1 cellular context compared by ENCODE assay signal in the genomic region with DNA sequence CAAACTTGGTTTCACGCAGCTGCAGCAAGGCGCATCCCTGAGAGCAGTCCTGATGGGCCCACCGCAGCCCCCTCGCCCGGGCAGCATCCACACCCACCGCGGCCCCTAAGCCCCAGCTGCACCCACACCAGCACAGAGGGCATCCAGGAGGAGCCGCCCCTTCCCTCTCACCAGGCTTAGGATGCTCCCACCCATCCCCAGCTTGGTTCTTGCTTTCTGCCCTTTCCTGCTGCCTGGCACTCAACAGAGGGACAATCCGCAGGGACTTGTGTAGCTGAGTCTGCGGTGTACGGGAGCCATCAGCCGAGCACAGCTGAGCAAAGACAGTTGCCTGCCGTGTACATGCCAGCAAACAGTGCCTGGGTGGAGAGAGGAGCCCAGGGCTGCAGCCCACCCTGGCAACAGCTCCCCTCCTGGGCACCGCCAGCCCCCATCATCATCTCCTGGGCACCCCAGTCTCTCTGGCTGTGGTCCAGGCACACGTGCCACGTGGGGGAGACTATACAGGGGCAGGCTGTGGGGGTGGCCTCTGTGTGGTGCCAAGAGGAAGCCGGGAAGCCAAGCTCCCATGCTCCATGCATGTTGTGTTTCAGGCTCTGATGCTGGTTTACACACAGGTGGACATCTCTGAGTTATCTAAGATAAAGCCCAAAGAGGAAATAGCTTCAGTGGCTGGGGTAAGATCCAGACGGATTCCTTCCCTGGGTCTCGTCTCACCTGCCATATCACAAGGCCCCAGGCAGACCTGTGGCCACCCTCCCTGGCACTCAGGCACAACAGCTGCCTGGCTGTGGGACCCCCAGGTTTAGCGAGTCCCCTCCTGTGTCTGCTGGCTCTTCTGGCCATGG.
TF ChIP-seq lines count a peak whose summit lies in the region.

No MANE protein-coding gene starts in this region.

TF ChIP-seq in GM23338, 12 proteins besides CTCF, POLR2A, EP300 and RAD21:
- TF ChIP-seq NANOG (IDR thresholded peaks at IDR 0.05; ENCODE audit: borderline replicate concordance) (no peak), REST (IDR thresholded peaks at IDR 0.05; ENCODE audit: unreplicated experiment) (no peak), JUNB (IDR thresholded peaks at IDR 0.05; ENCODE audit: unreplicated experiment) (no peak), ZNF114 (CRISPR knock-in tag; IDR thresholded peaks at IDR 0.05) (no peak), EZH2phosphoT487 (IDR thresholded peaks at IDR 0.05; ENCODE audit: unreplicated experiment) (no peak), CREB1 (CRISPR knock-in tag; IDR thresholded peaks at IDR 0.05; ENCODE audit: low read depth) (no peak), EZH2 (IDR thresholded peaks at IDR 0.05; ENCODE audit: low read depth, unreplicated experiment) (no peak), ZNF331 (CRISPR knock-in tag; IDR thresholded peaks at IDR 0.05; ENCODE audit: low read depth) (no peak), POLR2AphosphoS5 (IDR thresholded peaks at IDR 0.05; ENCODE audit: low read depth) (no peak), STAT1 (IDR thresholded peaks at IDR 0.05; ENCODE audit: unreplicated experiment) (no peak)
- TF ChIP-seq, protein P1, sequence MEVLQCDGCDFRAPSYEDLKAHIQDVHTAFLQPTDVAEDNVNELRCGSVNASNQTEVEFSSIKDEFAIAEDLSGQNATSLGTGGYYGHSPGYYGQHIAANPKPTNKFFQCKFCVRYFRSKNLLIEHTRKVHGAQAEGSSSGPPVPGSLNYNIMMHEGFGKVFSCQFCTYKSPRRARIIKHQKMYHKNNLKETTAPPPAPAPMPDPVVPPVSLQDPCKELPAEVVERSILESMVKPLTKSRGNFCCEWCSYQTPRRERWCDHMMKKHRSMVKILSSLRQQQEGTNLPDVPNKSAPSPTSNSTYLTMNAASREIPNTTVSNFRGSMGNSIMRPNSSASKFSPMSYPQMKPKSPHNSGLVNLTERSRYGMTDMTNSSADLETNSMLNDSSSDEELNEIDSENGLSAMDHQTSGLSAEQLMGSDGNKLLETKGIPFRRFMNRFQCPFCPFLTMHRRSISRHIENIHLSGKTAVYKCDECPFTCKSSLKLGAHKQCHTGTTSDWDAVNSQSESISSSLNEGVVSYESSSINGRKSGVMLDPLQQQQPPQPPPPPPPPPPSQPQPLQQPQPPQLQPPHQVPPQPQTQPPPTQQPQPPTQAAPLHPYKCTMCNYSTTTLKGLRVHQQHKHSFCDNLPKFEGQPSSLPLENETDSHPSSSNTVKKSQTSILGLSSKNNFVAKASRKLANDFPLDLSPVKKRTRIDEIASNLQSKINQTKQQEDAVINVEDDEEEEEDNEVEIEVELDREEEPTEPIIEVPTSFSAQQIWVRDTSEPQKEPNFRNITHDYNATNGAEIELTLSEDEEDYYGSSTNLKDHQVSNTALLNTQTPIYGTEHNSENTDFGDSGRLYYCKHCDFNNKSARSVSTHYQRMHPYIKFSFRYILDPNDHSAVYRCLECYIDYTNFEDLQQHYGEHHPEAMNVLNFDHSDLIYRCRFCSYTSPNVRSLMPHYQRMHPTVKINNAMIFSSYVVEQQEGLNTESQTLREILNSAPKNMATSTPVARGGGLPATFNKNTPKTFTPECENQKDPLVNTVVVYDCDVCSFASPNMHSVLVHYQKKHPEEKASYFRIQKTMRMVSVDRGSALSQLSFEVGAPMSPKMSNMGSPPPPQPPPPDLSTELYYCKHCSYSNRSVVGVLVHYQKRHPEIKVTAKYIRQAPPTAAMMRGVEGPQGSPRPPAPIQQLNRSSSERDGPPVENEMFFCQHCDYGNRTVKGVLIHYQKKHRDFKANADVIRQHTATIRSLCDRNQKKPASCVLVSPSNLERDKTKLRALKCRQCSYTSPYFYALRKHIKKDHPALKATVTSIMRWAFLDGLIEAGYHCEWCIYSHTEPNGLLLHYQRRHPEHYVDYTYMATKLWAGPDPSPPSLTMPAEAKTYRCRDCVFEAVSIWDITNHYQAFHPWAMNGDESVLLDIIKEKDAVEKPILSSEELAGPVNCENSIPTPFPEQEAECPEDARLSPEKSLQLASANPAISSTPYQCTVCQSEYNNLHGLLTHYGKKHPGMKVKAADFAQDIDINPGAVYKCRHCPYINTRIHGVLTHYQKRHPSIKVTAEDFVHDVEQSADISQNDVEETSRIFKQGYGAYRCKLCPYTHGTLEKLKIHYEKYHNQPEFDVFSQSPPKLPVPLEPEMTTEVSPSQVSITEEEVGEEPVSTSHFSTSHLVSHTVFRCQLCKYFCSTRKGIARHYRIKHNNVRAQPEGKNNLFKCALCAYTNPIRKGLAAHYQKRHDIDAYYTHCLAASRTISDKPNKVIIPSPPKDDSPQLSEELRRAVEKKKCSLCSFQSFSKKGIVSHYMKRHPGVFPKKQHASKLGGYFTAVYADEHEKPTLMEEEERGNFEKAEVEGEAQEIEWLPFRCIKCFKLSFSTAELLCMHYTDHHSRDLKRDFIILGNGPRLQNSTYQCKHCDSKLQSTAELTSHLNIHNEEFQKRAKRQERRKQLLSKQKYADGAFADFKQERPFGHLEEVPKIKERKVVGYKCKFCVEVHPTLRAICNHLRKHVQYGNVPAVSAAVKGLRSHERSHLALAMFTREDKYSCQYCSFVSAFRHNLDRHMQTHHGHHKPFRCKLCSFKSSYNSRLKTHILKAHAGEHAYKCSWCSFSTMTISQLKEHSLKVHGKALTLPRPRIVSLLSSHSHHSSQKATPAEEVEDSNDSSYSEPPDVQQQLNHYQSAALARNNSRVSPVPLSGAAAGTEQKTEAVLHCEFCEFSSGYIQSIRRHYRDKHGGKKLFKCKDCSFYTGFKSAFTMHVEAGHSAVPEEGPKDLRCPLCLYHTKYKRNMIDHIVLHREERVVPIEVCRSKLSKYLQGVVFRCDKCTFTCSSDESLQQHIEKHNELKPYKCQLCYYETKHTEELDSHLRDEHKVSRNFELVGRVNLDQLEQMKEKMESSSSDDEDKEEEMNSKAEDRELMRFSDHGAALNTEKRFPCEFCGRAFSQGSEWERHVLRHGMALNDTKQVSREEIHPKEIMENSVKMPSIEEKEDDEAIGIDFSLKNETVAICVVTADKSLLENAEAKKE (CRISPR knock-in tag; IDR thresholded peaks at IDR 0.05): no peak
- TF ChIP-seq, protein P2, sequence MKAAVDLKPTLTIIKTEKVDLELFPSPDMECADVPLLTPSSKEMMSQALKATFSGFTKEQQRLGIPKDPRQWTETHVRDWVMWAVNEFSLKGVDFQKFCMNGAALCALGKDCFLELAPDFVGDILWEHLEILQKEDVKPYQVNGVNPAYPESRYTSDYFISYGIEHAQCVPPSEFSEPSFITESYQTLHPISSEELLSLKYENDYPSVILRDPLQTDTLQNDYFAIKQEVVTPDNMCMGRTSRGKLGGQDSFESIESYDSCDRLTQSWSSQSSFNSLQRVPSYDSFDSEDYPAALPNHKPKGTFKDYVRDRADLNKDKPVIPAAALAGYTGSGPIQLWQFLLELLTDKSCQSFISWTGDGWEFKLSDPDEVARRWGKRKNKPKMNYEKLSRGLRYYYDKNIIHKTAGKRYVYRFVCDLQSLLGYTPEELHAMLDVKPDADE (IDR thresholded peaks at IDR 0.05): no peak
TF ChIP-seq in GM23338: peak in this region for 0.
